1 cellular context compared by ENCODE assay signal in the genomic region with DNA sequence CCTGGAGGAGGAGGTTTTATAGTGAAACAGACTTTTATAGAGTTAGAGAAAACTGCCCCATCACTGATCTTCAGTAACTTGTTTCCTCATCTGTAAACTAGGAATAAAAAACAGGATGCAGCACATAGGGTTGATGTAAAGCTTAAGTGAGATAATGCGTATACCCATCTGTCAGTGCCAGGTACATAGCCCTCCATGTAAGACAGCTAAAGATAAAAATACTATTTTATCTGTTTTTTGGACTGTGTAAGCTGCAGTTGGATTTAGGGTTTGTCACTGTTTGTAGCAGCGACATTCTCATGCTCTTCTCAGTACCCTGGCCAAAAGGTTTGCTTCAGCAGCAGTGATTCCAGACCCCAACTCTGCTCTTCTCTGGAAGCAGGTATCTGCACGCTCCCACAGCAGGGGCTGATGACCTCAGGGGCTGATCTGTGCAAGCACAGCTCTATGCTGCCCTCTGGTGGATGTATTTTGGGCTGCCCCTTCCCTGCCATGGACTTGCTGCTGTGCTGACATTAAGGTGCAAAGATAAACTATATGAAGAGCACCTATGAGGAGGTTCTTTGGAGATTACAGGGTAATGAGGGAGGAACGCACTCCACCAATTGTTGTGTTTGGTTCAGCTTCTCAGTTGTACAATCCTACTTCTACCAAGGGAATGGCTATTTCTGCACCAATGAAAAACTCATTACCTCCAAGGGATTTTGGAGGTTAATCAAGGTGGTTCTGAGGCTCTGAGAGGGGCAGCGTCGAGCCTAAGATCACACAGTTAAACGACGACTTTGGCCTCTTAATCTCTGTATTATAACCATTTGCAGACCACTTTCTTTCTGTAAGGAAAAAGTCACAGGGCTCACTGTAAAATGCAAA.
TF ChIP-seq lines count a peak whose summit lies in the region.

No MANE protein-coding gene starts in this region.

TF ChIP-seq in GM12878, 131 proteins besides CTCF, POLR2A, EP300 and RAD21 (continued from another document and continues in another):
- TF ChIP-seq, protein P1, sequence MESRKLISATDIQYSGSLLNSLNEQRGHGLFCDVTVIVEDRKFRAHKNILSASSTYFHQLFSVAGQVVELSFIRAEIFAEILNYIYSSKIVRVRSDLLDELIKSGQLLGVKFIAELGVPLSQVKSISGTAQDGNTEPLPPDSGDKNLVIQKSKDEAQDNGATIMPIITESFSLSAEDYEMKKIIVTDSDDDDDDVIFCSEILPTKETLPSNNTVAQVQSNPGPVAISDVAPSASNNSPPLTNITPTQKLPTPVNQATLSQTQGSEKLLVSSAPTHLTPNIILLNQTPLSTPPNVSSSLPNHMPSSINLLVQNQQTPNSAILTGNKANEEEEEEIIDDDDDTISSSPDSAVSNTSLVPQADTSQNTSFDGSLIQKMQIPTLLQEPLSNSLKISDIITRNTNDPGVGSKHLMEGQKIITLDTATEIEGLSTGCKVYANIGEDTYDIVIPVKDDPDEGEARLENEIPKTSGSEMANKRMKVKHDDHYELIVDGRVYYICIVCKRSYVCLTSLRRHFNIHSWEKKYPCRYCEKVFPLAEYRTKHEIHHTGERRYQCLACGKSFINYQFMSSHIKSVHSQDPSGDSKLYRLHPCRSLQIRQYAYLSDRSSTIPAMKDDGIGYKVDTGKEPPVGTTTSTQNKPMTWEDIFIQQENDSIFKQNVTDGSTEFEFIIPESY (IDR thresholded peaks at IDR 0.05): no peak
- TF ChIP-seq SMAD5 (IDR thresholded peaks at IDR 0.05; ENCODE audit: low read depth): no peak
- TF ChIP-seq EZH2 (IDR thresholded peaks at IDR 0.05; ENCODE audit: borderline replicate concordance, control insufficient read depth, low read depth, low read length): no peak
- no peak for TF ChIP-seq ZNF384 (IDR thresholded peaks at IDR 0.05; ENCODE audit: borderline replicate concordance, low read depth, low read length)
- peak; percentile 59; the same call in 1 of the 2 replicates for TF ChIP-seq RUNX3 (IDR thresholded peaks at IDR 0.05; ENCODE audit: low read length)
- no peak for TF ChIP-seq PAX8 (IDR thresholded peaks at IDR 0.05)
- TF ChIP-seq, protein P2, sequence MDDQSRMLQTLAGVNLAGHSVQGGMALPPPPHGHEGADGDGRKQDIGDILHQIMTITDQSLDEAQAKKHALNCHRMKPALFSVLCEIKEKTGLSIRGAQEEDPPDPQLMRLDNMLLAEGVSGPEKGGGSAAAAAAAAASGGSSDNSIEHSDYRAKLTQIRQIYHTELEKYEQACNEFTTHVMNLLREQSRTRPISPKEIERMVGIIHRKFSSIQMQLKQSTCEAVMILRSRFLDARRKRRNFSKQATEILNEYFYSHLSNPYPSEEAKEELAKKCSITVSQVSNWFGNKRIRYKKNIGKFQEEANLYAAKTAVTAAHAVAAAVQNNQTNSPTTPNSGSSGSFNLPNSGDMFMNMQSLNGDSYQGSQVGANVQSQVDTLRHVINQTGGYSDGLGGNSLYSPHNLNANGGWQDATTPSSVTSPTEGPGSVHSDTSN (IDR thresholded peaks at IDR 0.05; ENCODE audit: insufficient replicate concordance, low read depth, low read length): no peak
- no peak for TF ChIP-seq NFXL1 (IDR thresholded peaks at IDR 0.05; ENCODE audit: borderline replicate concordance)
- TF ChIP-seq, protein P3, sequence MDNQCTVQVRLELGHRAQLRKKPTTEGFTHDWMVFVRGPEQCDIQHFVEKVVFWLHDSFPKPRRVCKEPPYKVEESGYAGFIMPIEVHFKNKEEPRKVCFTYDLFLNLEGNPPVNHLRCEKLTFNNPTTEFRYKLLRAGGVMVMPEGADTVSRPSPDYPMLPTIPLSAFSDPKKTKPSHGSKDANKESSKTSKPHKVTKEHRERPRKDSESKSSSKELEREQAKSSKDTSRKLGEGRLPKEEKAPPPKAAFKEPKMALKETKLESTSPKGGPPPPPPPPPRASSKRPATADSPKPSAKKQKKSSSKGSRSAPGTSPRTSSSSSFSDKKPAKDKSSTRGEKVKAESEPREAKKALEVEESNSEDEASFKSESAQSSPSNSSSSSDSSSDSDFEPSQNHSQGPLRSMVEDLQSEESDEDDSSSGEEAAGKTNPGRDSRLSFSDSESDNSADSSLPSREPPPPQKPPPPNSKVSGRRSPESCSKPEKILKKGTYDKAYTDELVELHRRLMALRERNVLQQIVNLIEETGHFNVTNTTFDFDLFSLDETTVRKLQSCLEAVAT (IDR thresholded peaks at IDR 0.05): no peak
- no peak for TF ChIP-seq NFYA (IDR thresholded peaks at IDR 0.05; ENCODE audit: borderline replicate concordance, low read depth, low read length)
- no peak for TF ChIP-seq DPF2 (IDR thresholded peaks at IDR 0.05)
- TF ChIP-seq RELA (IDR thresholded peaks at IDR 0.05; ENCODE audit: borderline replicate concordance, partially characterized antibody): peak; percentile 26
- TF ChIP-seq IRF4 (IDR thresholded peaks at IDR 0.05; ENCODE audit: low read depth, low read length): 0 out of 2 replicates have a peak, but pooled peaks have one; percentile 52
- TF ChIP-seq TCF12 (IDR thresholded peaks at IDR 0.05; ENCODE audit: low read depth, low read length): no peak
- no peak for TF ChIP-seq ESRRA (IDR thresholded peaks at IDR 0.05; ENCODE audit: low read length)
- TF ChIP-seq, protein P4, sequence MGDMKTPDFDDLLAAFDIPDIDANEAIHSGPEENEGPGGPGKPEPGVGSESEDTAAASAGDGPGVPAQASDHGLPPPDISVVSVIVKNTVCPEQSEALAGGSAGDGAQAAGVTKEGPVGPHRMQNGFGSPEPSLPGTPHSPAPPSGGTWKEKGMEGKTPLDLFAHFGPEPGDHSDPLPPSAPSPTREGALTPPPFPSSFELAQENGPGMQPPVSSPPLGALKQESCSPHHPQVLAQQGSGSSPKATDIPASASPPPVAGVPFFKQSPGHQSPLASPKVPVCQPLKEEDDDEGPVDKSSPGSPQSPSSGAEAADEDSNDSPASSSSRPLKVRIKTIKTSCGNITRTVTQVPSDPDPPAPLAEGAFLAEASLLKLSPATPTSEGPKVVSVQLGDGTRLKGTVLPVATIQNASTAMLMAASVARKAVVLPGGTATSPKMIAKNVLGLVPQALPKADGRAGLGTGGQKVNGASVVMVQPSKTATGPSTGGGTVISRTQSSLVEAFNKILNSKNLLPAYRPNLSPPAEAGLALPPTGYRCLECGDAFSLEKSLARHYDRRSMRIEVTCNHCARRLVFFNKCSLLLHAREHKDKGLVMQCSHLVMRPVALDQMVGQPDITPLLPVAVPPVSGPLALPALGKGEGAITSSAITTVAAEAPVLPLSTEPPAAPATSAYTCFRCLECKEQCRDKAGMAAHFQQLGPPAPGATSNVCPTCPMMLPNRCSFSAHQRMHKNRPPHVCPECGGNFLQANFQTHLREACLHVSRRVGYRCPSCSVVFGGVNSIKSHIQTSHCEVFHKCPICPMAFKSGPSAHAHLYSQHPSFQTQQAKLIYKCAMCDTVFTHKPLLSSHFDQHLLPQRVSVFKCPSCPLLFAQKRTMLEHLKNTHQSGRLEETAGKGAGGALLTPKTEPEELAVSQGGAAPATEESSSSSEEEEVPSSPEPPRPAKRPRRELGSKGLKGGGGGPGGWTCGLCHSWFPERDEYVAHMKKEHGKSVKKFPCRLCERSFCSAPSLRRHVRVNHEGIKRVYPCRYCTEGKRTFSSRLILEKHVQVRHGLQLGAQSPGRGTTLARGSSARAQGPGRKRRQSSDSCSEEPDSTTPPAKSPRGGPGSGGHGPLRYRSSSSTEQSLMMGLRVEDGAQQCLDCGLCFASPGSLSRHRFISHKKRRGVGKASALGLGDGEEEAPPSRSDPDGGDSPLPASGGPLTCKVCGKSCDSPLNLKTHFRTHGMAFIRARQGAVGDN (IDR thresholded peaks at IDR 0.05): no peak
- TF ChIP-seq, protein P5, sequence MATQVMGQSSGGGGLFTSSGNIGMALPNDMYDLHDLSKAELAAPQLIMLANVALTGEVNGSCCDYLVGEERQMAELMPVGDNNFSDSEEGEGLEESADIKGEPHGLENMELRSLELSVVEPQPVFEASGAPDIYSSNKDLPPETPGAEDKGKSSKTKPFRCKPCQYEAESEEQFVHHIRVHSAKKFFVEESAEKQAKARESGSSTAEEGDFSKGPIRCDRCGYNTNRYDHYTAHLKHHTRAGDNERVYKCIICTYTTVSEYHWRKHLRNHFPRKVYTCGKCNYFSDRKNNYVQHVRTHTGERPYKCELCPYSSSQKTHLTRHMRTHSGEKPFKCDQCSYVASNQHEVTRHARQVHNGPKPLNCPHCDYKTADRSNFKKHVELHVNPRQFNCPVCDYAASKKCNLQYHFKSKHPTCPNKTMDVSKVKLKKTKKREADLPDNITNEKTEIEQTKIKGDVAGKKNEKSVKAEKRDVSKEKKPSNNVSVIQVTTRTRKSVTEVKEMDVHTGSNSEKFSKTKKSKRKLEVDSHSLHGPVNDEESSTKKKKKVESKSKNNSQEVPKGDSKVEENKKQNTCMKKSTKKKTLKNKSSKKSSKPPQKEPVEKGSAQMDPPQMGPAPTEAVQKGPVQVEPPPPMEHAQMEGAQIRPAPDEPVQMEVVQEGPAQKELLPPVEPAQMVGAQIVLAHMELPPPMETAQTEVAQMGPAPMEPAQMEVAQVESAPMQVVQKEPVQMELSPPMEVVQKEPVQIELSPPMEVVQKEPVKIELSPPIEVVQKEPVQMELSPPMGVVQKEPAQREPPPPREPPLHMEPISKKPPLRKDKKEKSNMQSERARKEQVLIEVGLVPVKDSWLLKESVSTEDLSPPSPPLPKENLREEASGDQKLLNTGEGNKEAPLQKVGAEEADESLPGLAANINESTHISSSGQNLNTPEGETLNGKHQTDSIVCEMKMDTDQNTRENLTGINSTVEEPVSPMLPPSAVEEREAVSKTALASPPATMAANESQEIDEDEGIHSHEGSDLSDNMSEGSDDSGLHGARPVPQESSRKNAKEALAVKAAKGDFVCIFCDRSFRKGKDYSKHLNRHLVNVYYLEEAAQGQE (IDR thresholded peaks at IDR 0.05; ENCODE audit: low read depth, low read length): no peak
- no peak for TF ChIP-seq NRF1 (conservative IDR thresholded peaks at IDR 0.05; ENCODE audit: low read depth, low read length)
- TF ChIP-seq STAT1 (conservative IDR thresholded peaks at IDR 0.05): no peak
- TF ChIP-seq, protein P6, sequence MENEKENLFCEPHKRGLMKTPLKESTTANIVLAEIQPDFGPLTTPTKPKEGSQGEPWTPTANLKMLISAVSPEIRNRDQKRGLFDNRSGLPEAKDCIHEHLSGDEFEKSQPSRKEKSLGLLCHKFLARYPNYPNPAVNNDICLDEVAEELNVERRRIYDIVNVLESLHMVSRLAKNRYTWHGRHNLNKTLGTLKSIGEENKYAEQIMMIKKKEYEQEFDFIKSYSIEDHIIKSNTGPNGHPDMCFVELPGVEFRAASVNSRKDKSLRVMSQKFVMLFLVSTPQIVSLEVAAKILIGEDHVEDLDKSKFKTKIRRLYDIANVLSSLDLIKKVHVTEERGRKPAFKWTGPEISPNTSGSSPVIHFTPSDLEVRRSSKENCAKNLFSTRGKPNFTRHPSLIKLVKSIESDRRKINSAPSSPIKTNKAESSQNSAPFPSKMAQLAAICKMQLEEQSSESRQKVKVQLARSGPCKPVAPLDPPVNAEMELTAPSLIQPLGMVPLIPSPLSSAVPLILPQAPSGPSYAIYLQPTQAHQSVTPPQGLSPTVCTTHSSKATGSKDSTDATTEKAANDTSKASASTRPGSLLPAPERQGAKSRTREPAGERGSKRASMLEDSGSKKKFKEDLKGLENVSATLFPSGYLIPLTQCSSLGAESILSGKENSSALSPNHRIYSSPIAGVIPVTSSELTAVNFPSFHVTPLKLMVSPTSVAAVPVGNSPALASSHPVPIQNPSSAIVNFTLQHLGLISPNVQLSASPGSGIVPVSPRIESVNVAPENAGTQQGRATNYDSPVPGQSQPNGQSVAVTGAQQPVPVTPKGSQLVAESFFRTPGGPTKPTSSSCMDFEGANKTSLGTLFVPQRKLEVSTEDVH (IDR thresholded peaks at IDR 0.05; ENCODE audit: low read depth, partially characterized antibody): no peak
- peak; percentile 73 for TF ChIP-seq ZNF24 (IDR thresholded peaks at IDR 0.05)
- TF ChIP-seq, protein P7, sequence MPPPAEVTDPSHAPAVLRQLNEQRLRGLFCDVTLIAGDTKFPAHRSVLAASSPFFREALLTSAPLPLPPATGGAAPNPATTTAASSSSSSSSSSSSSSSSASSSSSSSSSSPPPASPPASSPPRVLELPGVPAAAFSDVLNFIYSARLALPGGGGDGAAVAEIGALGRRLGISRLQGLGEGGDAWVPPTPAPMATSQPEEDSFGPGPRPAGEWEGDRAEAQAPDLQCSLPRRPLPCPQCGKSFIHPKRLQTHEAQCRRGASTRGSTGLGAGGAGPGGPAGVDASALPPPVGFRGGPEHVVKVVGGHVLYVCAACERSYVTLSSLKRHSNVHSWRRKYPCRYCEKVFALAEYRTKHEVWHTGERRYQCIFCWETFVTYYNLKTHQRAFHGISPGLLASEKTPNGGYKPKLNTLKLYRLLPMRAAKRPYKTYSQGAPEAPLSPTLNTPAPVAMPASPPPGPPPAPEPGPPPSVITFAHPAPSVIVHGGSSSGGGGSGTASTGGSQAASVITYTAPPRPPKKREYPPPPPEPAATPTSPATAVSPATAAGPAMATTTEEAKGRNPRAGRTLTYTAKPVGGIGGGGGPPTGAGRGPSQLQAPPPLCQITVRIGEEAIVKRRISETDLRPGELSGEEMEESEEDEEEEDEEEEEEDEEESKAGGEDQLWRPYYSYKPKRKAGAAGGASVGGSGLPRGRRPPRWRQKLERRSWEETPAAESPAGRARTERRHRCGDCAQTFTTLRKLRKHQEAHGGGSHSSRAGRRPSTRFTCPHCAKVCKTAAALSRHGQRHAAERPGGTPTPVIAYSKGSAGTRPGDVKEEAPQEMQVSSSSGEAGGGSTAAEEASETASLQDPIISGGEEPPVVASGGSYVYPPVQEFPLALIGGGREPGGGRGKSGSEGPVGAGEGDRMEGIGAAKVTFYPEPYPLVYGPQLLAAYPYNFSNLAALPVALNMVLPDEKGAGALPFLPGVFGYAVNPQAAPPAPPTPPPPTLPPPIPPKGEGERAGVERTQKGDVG (CRISPR knock-in tag; IDR thresholded peaks at IDR 0.05): no peak
- TF ChIP-seq NFIC (IDR thresholded peaks at IDR 0.05; ENCODE audit: low read depth, low read length): no peak
- peak; percentile 32; the same call in 1 of the 2 replicates for TF ChIP-seq MTA2 (IDR thresholded peaks at IDR 0.05; ENCODE audit: low read depth)
- TF ChIP-seq PAX5 (IDR thresholded peaks at IDR 0.05; ENCODE audit: borderline replicate concordance, low read depth, low read length): no peak
- TF ChIP-seq, protein P8, sequence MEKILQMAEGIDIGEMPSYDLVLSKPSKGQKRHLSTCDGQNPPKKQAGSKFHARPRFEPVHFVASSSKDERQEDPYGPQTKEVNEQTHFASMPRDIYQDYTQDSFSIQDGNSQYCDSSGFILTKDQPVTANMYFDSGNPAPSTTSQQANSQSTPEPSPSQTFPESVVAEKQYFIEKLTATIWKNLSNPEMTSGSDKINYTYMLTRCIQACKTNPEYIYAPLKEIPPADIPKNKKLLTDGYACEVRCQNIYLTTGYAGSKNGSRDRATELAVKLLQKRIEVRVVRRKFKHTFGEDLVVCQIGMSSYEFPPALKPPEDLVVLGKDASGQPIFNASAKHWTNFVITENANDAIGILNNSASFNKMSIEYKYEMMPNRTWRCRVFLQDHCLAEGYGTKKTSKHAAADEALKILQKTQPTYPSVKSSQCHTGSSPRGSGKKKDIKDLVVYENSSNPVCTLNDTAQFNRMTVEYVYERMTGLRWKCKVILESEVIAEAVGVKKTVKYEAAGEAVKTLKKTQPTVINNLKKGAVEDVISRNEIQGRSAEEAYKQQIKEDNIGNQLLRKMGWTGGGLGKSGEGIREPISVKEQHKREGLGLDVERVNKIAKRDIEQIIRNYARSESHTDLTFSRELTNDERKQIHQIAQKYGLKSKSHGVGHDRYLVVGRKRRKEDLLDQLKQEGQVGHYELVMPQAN (conservative IDR thresholded peaks at IDR 0.05): no peak
- TF ChIP-seq BRCA1 (IDR thresholded peaks at IDR 0.05; ENCODE audit: low read depth, low read length): no peak
- TF ChIP-seq SMAD1 (IDR thresholded peaks at IDR 0.05; ENCODE audit: low read depth, partially characterized antibody): no peak
- TF ChIP-seq EGR1 (IDR thresholded peaks at IDR 0.05; ENCODE audit: borderline replicate concordance in 1 of 2, low read depth in 2 of 2, low read length in 2 of 2): no peak
